8 cellular contexts compared by ENCODE assay signal in the genomic region with DNA sequence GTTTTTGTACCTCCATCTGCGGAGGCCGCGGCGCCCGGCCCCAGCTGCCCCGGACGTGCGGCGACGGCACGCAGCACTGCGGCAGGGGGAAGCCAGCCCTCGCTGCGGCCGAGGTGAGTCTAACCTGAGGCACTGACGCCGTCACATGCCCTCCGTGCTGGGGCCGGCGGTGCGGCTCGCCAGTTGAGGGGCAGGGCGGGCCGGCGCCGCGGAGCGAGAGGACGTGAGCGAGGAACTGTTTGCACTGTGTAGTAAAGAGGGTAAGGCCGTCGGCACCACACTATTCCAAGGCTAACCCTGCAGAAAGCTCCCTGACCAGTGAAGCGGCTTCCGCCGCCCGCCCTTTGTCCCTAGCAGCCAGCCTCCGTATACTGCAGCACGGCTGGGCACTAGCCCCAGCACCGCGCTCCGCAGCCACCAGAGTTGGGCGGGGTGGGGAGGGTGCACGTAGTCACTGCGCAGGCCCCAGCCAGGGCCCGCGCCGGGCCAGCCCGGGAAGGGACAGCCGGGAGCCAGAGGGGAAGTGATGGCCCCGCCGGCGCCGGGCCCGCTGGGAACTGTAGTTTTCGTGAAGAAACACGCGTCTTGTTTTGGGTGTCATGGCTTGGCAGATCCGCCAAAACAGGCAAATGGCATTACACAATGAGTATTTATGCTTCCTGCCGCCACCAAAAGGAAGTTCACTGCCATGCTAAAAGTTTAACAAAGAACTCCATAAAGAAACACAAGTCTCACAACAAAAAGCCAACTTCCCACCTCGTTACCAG. TPM values are rescaled to one million over a fixed set of nuclear protein-coding genes. Genes with fewer than 3 reads are reported as not detected.
A peak's percentile ranks its signal among the peaks of the same experiment; 100 is the strongest.
DNase-seq lines count a peak whose midpoint lies in the region; ATAC-seq and TF ChIP-seq lines count a peak whose summit lies in the region.

No MANE protein-coding gene starts in this region.

- no peaks in the 10 kb centered on the region for H3K9me3 Mint-ChIP-seq in activated T-cell treated with anti-CD3 and anti-CD28 coated beads, Interleukin-2, amount 50 U/mL, for 24 hours

- H3K4me3 ChIP-seq in Jurkat, Clone E6-1 (ENCODE audit: low read length), result peak overlapping the region; percentile 67
- H3K4me3 ChIP-seq in PC-3 (ENCODE audit: low read length) (peak overlapping the region; percentile 87), muscle layer of colon (ENCODE audit: low read depth in 1 of 2, low read length in 2 of 2) (peak overlapping the region; percentile 80 to 94)

- H3K27me3 ChIP-seq in PC-3 (ENCODE audit: low read length) (no peaks in the 10 kb centered on the region), muscle layer of colon (ENCODE audit: control insufficient read depth in 1 of 2, insufficient read depth in 2 of 2, low read length in 2 of 2) (no peaks in the 10 kb centered on the region)

- H3K36me3 ChIP-seq in PC-3 (ENCODE audit: low read depth, low read length) (peaks cover 6% of the 10 kb centered on the region; the same call in 1 of the 2 replicates), muscle layer of colon (ENCODE audit: insufficient read depth, low read length) (no peaks in the 10 kb centered on the region)

- peaks cover 61% of the 10 kb centered on the region for H3K4me1 Mint-ChIP-seq in activated T-cell treated with anti-CD3 and anti-CD28 coated beads, Interleukin-2, amount 50 U/mL, for 24 hours (ENCODE audit: low read depth)

- intact Hi-C loops in PC-3 (cut with micrococcal nuclease), result loop anchor here (1.0 kb wide), 1 partner anchor 19 kb away; no protein-coding TSS in a partner anchor

- H3K4me1 ChIP-seq in PC-3 (ENCODE audit: insufficient read depth, low read length) (peaks cover 24% of the 10 kb centered on the region), muscle layer of colon (ENCODE audit: insufficient read depth, low read length) (peaks cover 41% of the 10 kb centered on the region)

- H3K27me3 Mint-ChIP-seq in activated T-cell treated with anti-CD3 and anti-CD28 coated beads, Interleukin-2, amount 50 U/mL, for 24 hours, result no peaks in the 10 kb centered on the region

- H3K9ac ChIP-seq in PC-3 (ENCODE audit: low read length), result peak overlapping the region; percentile 92
- peak overlapping the region; percentile 41 for H3K9ac ChIP-seq in muscle layer of colon (ENCODE audit: low read length)

- DNase-seq in DMS153 treated with DMSO at 0.1 percent for 48 hours (lab: John Stamatoyannopoulos, UW; ENCODE audit: unreplicated experiment), result peak; percentile 89
- peak; percentile 90 for DNase-seq in Jurkat, Clone E6-1 (ENCODE audit: low read depth, low spot score)
- peak; percentile 99 for DNase-seq in PC-3
- DNase-seq in activated T-cell treated with anti-CD3 and anti-CD28 coated beads, Interleukin-2, amount 50 U/mL, for 24 hours, result peak; percentile 89
- peak; percentile 96 for DNase-seq in stimulated activated CD8-positive, alpha-beta memory T cell treated with anti-CD3 and anti-CD28 coated beads, Interleukin-4, amount 100 ng/mL, for 48 hours

- H3K36me3 Mint-ChIP-seq in activated T-cell treated with anti-CD3 and anti-CD28 coated beads, Interleukin-2, amount 50 U/mL, for 24 hours (ENCODE audit: low read depth), result peaks cover 32% of the 10 kb centered on the region

- no peaks in the 10 kb centered on the region for H3F3A ChIP-seq in PC-3 (ENCODE audit: low read length, unreplicated experiment)

- peak overlapping the region; percentile 89 for H3K4me2 ChIP-seq in PC-3 (ENCODE audit: low read length)

- ATAC-seq in GM21619 (IDR thresholded peaks at IDR 0.05; ENCODE audit: unreplicated experiment) (peak; percentile 62), PC-3 (peak; percentile 92), esophagus mucosa (peak; percentile 96)

- peaks cover 87% of the 10 kb centered on the region for H3K79me2 ChIP-seq in PC-3 (ENCODE audit: low read length)

- peak overlapping the region; percentile 90 for H2AFZ ChIP-seq in PC-3 (ENCODE audit: low read length)

- POLR2A ChIA-PET in PC-3 (lab: Charles Lee; ENCODE audit: unreplicated experiment), result no interaction called here

- CTCF ChIA-PET in PC-3 (lab: Charles Lee), result interaction anchor here (0.9 to 1.3 kb wide), 7 partner anchors 11 to 190 kb away, joined by 3 to 28 read pairs (median 9); no protein-coding TSS in a partner anchor

- BruUV-seq in PC-3 (replicated peaks; lab: Mats Ljungman, UMichigan), result no TSS peak

- peaks cover 37% of the 10 kb centered on the region for H4K20me1 ChIP-seq in PC-3 (ENCODE audit: low read length)

- H3K27ac ChIP-seq in PC-3 (ENCODE audit: low read length), result peak overlapping the region; percentile 83
- H3K27ac ChIP-seq in muscle layer of colon (ENCODE audit: low read depth, low read length), result peak overlapping the region; percentile 91

- H3K9me2 ChIP-seq in PC-3 (replicated peaks; ENCODE audit: low read length), result no peaks in the 10 kb centered on the region

- peak; percentile 41; the same call in 1 of the 2 replicates for TF ChIP-seq CTCF in PC-3 (conservative IDR thresholded peaks at IDR 0.05; ENCODE audit: low read depth, low read length)

- peak overlapping the region; percentile 93 for H3K27ac Mint-ChIP-seq in activated T-cell treated with anti-CD3 and anti-CD28 coated beads, Interleukin-2, amount 50 U/mL, for 24 hours

- H3K4me3 Mint-ChIP-seq in activated T-cell treated with anti-CD3 and anti-CD28 coated beads, Interleukin-2, amount 50 U/mL, for 24 hours, result peak overlapping the region; percentile 82

- H3K9me3 ChIP-seq in PC-3 (ENCODE audit: low read length) (no peaks in the 10 kb centered on the region), muscle layer of colon (ENCODE audit: low read length) (no peaks in the 10 kb centered on the region)

RNA-seq across cellular contexts. Expression of gene KANSL1, which starts 0.6 kb away (rescaled TPM):
- polyA plus RNA-seq in Jurkat, Clone E6-1 (2012; ENCODE audit: insufficient read depth, insufficient read length), result 41.7 TPM
- total RNA-seq in PC-3 (2014; rRNA removed), result 47.6 and 63.2 TPM in 2 replicates
- total RNA-seq in esophagus mucosa, result 56.2 TPM

Comparison
In these comparisons a context has a peak if more than half of its experiments do, and no peak if none do; other contexts are left out.
1. Peak in every context shown above with its lines: DNase-seq, ATAC-seq, H3K4me3 ChIP-seq and H3K27ac ChIP-seq.